Comparison of ENCODE assay signal across 15 cellular contexts in genomic region chr20:41166201-41167117, GRCh38. TPM values are rescaled to one million over a fixed set of nuclear protein-coding genes. Genes with fewer than 3 reads are reported as not detected.
DNase-seq lines count a peak whose midpoint lies in the region; ATAC-seq and TF ChIP-seq lines count a peak whose summit lies in the region.
"Had no signal": no experiment of that assay in that cellular context is flagged by ENCODE, and none has a peak within 500 bp of the region (broad histone marks: within the 10 kb centered on the region; RNA-seq: fewer than 3 reads in every experiment).

No MANE protein-coding gene starts in this region.

- no peaks in the 10 kb centered on the region for H3K9me3 Mint-ChIP-seq in activated naive CD4-positive, alpha-beta T cell treated with anti-CD3 and anti-CD28 coated beads for 36 hours
- H3K9me3 Mint-ChIP-seq in stimulated activated effector memory CD8-positive, alpha-beta T cell treated with anti-CD3 and anti-CD28 coated beads, Interleukin-12 subunit alpha, Interleukin-12 subunit beta, amount 100 ng/mL, for 72 hours = no peaks in the 10 kb centered on the region
- no peaks in the 10 kb centered on the region for H3K9me3 Mint-ChIP-seq in type B pancreatic cell
- H3K9me3 Mint-ChIP-seq: IgD-negative memory B cell had no signal

- no peaks in the 10 kb centered on the region for H3K27me3 Mint-ChIP-seq in activated naive CD4-positive, alpha-beta T cell treated with anti-CD3 and anti-CD28 coated beads for 36 hours (ENCODE audit: low read depth)
- H3K27me3 Mint-ChIP-seq in type B pancreatic cell = no peaks in the 10 kb centered on the region
- H3K27me3 Mint-ChIP-seq: IgD-negative memory B cell had no signal

- no peaks in the 10 kb centered on the region for H3K27me3 ChIP-seq in dorsolateral prefrontal cortex
- no peaks in the 10 kb centered on the region for H3K27me3 ChIP-seq in vagina

- POLR2A ChIA-PET in RWPE1 (lab: Yijun Ruan, JAX; ENCODE audit: low non-redundant PET) = no interaction called here

- peaks cover 14% of the 10 kb centered on the region for H3K4me1 Mint-ChIP-seq in activated naive CD4-positive, alpha-beta T cell treated with anti-CD3 and anti-CD28 coated beads for 36 hours (ENCODE audit: low read depth)
- H3K4me1 Mint-ChIP-seq in stimulated activated effector memory CD8-positive, alpha-beta T cell treated with anti-CD3 and anti-CD28 coated beads, Interleukin-12 subunit alpha, Interleukin-12 subunit beta, amount 100 ng/mL, for 72 hours = peaks cover 83% of the 10 kb centered on the region
- H3K4me1 Mint-ChIP-seq in type B pancreatic cell (ENCODE audit: unreplicated experiment) = no peaks in the 10 kb centered on the region

- no peak for TF ChIP-seq POLR2A in vagina (IDR thresholded peaks at IDR 0.05)

- peak overlapping the region; percentile 15 for H3K27ac Mint-ChIP-seq in activated naive CD4-positive, alpha-beta T cell treated with anti-CD3 and anti-CD28 coated beads for 36 hours
- peak overlapping the region; percentile 92 for H3K27ac Mint-ChIP-seq in stimulated activated effector memory CD8-positive, alpha-beta T cell treated with anti-CD3 and anti-CD28 coated beads, Interleukin-12 subunit alpha, Interleukin-12 subunit beta, amount 100 ng/mL, for 72 hours
- H3K27ac Mint-ChIP-seq in type B pancreatic cell = no peak overlapping the region
- H3K27ac Mint-ChIP-seq: IgD-negative memory B cell had no signal

- H3K36me3 Mint-ChIP-seq in activated naive CD4-positive, alpha-beta T cell treated with anti-CD3 and anti-CD28 coated beads for 36 hours (ENCODE audit: low read depth) = peaks cover 41% of the 10 kb centered on the region
- peaks cover 100% of the 10 kb centered on the region for H3K36me3 Mint-ChIP-seq in stimulated activated effector memory CD8-positive, alpha-beta T cell treated with anti-CD3 and anti-CD28 coated beads, Interleukin-12 subunit alpha, Interleukin-12 subunit beta, amount 100 ng/mL, for 72 hours
- peaks cover 13% of the 10 kb centered on the region for H3K36me3 Mint-ChIP-seq in type B pancreatic cell

- peaks cover 4% of the 10 kb centered on the region for H3K4me1 ChIP-seq in vagina

- no peak for TF ChIP-seq CTCF in RWPE1 (conservative IDR thresholded peaks at IDR 0.05; ENCODE audit: low read depth)
- TF ChIP-seq CTCF in dorsolateral prefrontal cortex (IDR thresholded peaks at IDR 0.05 in 54 of 56, conservative IDR thresholded peaks at IDR 0.05 in 2 of 56; ENCODE audit: low read depth in 1 of 56, partially characterized antibody in 56 of 56) = no peak
- no peak for TF ChIP-seq CTCF in vagina (IDR thresholded peaks at IDR 0.05)
- TF ChIP-seq CTCF in type B pancreatic cell (conservative IDR thresholded peaks at IDR 0.05) = no peak

- intact Hi-C loops in activated naive CD4-positive, alpha-beta T cell treated with anti-CD3 and anti-CD28 coated beads for 36 hours (cut with micrococcal nuclease) = no loop called here
- intact Hi-C loops in dorsolateral prefrontal cortex (cut with DNase I) (loop anchor here in 1 of 2 donors (10.0 kb wide), 1 partner anchor 248 kb away; no protein-coding TSS in a partner anchor), vagina (cut with DNase I) (no loop called here)

- H3K36me3 ChIP-seq in vagina = peaks cover 0 to 88% of the 10 kb centered on the region in 2 donors

- H3K4me3 ChIP-seq in dorsolateral prefrontal cortex (no peak overlapping the region), vagina (no peak overlapping the region)
- H3K4me3 ChIP-seq: PC-9 had no signal

- H3K27ac ChIP-seq in RWPE1 = peak overlapping the region; percentile 76
- H3K27ac ChIP-seq in dorsolateral prefrontal cortex = peak overlapping the region in 50 of 59 donors; percentile 5 to 96 (median 64)
- H3K27ac ChIP-seq in vagina = no peak overlapping the region
- H3K27ac ChIP-seq: PC-9 had no signal

- no peak for DNase-seq in activated naive CD4-positive, alpha-beta T cell treated with anti-CD3 and anti-CD28 coated beads for 36 hours
- DNase-seq in activated naive CD4-positive, alpha-beta T cell treated with anti-CD3 and anti-CD28 coated beads, Interleukin-2, amount 50 U/mL, for 16 hours = no peak
- no peak for DNase-seq in RWPE1 (ENCODE audit: low spot score)
- peak in 2 of 10 donors; percentile 31 to 35 for DNase-seq in dorsolateral prefrontal cortex
- DNase-seq in stimulated activated effector memory CD8-positive, alpha-beta T cell treated with anti-CD3 and anti-CD28 coated beads, Interleukin-12 subunit alpha, Interleukin-12 subunit beta, amount 100 ng/mL, for 72 hours (ENCODE audit: low spot score in 2 of 2) = no peak
- DNase-seq in NCI-H1417 (lab: John Stamatoyannopoulos, UW) = no peak
- no peak for DNase-seq in vagina (ENCODE audit: extremely low spot score in 2 of 2)
- DNase-seq in type B pancreatic cell (ENCODE audit: extremely low spot score, unreplicated experiment) = no peak
- DNase-seq: DMS79; effector CD4-positive, alpha-beta T cell; NCI-H1436 treated with DMSO at 0.1 percent for 48 hours; NCI-H510A treated with DMSO at 0.1 percent for 48 hours; PC-9; stimulated activated CD4-positive, alpha-beta T cell treated with anti-CD3 and anti-CD28 coated beads, Interleukin-15, amount 100 ng/mL, for 24 hours had no signal

- no peak overlapping the region for H3K4me3 Mint-ChIP-seq in activated naive CD4-positive, alpha-beta T cell treated with anti-CD3 and anti-CD28 coated beads for 36 hours
- no peak overlapping the region for H3K4me3 Mint-ChIP-seq in stimulated activated effector memory CD8-positive, alpha-beta T cell treated with anti-CD3 and anti-CD28 coated beads, Interleukin-12 subunit alpha, Interleukin-12 subunit beta, amount 100 ng/mL, for 72 hours
- H3K4me3 Mint-ChIP-seq in type B pancreatic cell = no peak overlapping the region
- H3K4me3 Mint-ChIP-seq: IgD-negative memory B cell had no signal

- ATAC-seq in stimulated activated effector memory CD8-positive, alpha-beta T cell treated with anti-CD3 and anti-CD28 coated beads, Interleukin-12 subunit alpha, Interleukin-12 subunit beta, amount 100 ng/mL, for 72 hours = no peak

- CTCF ChIA-PET in activated naive CD4-positive, alpha-beta T cell treated with anti-CD3 and anti-CD28 coated beads for 36 hours (lab: Charles Lee) = no interaction called here
- CTCF ChIA-PET in RWPE1 (lab: Yijun Ruan, JAX) = interaction anchor here (1.6 to 2.0 kb wide), 2 partner anchors 66 to 174 kb away, joined by 4 to 9 read pairs; partner anchors contain the start of gene LPIN3

- H3K9me3 ChIP-seq in vagina = no peaks in the 10 kb centered on the region

RNA-seq across cellular contexts. Expression of gene PLCG1, which starts 29.1 kb away (rescaled TPM):
- total RNA-seq in activated naive CD4-positive, alpha-beta T cell treated with anti-CD3 and anti-CD28 coated beads for 36 hours = 100 to 1,000 TPM; 117 to 136 TPM
- total RNA-seq in dorsolateral prefrontal cortex (100 to 1,000 TPM; 110 to 346 (median 179) TPM), vagina (138 TPM), type B pancreatic cell (ENCODE audit: low replicate concordance) (78.9 and 241 TPM in 2 replicates)
